Comparison of ENCODE assay signal across 8 cellular contexts in the genomic region with DNA sequence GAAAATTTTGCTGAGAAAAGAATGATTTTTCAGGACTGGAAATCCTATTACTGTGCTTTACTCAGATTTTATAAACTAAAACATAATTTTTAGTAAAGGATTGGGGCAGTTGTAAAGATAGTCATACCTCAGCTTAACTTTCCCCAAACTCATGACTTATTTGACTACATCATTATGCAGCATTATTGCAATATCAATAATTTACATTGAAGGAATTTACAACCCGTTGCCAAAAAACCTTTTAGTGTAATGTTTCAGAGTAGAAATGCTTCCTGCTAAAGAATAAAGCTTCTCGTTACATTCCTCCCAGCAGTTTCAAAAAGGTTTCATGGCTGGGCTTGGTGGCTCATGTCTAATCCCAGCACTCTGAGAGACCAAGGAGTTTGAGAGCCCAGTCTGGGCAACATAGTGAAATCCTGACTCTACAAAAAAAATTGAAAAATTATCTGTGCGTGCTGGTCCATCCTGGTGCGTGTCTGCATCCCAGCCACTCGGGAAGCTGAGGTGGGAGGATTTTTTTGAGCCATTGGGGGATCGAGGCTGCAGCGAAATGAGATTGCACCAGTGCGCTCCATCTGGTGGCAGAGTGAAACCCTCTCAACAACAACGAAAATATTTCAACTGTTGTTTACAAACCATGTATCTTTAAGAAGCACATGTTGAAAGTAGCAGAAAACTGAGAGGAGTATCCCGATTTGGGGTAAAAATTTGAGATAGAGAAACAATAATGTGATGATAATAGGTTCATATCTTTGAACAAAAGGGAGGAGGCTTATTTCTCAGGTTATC. TPM values are rescaled to one million over a fixed set of nuclear protein-coding genes. Genes with fewer than 3 reads are reported as not detected.
DNase-seq lines count a peak whose midpoint lies in the region; ATAC-seq and TF ChIP-seq lines count a peak whose summit lies in the region.

No MANE protein-coding gene starts in this region.

- peaks cover 57 to 62% (median 59%) of the 10 kb centered on the region in 3 donors for H3K4me1 Mint-ChIP-seq in IgD-negative memory B cell
- H3K4me1 Mint-ChIP-seq in activated T-cell treated with anti-CD3 and anti-CD28 coated beads, Interleukin-2, amount 50 U/mL, for 4 hours (ENCODE audit: low read depth) = peaks cover 64% of the 10 kb centered on the region

- peaks cover 3% of the 10 kb centered on the region for H3K36me3 Mint-ChIP-seq in IgD-negative memory B cell
- peaks cover 15% of the 10 kb centered on the region for H3K36me3 Mint-ChIP-seq in activated T-cell treated with anti-CD3 and anti-CD28 coated beads, Interleukin-2, amount 50 U/mL, for 4 hours (ENCODE audit: insufficient read depth)

- no peaks in the 10 kb centered on the region for H3K27me3 Mint-ChIP-seq in IgD-negative memory B cell
- no peaks in the 10 kb centered on the region for H3K27me3 Mint-ChIP-seq in activated T-cell treated with anti-CD3 and anti-CD28 coated beads, Interleukin-2, amount 50 U/mL, for 4 hours (ENCODE audit: low read depth)

- DNase-seq in Daoy (ENCODE audit: low read depth) = peak; percentile 13
- DNase-seq in activated T-cell treated with anti-CD3 and anti-CD28 coated beads, Interleukin-2, amount 50 U/mL, for 4 hours = no peak
- DNase-seq in foreskin keratinocyte = peak in 1 of 2 donors; percentile 35
- peak; percentile 46 for DNase-seq in renal cortical epithelial cell (ENCODE audit: low read depth)
- no peak for DNase-seq in NCI-H1930 (lab: John Stamatoyannopoulos, UW)

- peak; percentile 71 for TF ChIP-seq CTCF in foreskin keratinocyte (conservative IDR thresholded peaks at IDR 0.05)

- H3K27ac Mint-ChIP-seq in IgD-negative memory B cell = peak overlapping the region in 2 of 3 donors; percentile 48 to 55

- H3K27me3 ChIP-seq in foreskin keratinocyte = no peaks in the 10 kb centered on the region

- ATAC-seq in activated T-cell treated with anti-CD3 and anti-CD28 coated beads, Interleukin-2, amount 50 U/mL, for 4 hours = no peak
- ATAC-seq in foreskin keratinocyte = no peak
- no peak for ATAC-seq in HG03378 (IDR thresholded peaks at IDR 0.05; ENCODE audit: unreplicated experiment)
- no peak for ATAC-seq in GM21526 (IDR thresholded peaks at IDR 0.05; ENCODE audit: low FRiP score, unreplicated experiment)

- no peaks in the 10 kb centered on the region for H3K9me3 Mint-ChIP-seq in IgD-negative memory B cell
- H3K9me3 Mint-ChIP-seq in activated T-cell treated with anti-CD3 and anti-CD28 coated beads, Interleukin-2, amount 50 U/mL, for 4 hours = no peaks in the 10 kb centered on the region

- H3K27ac ChIP-seq in foreskin keratinocyte = no peak overlapping the region

- peaks cover 35% of the 10 kb centered on the region for H3K4me1 ChIP-seq in foreskin keratinocyte

- peak overlapping the region; percentile 57 to 96 (median 89) for H3K4me3 Mint-ChIP-seq in IgD-negative memory B cell
- H3K4me3 Mint-ChIP-seq in activated T-cell treated with anti-CD3 and anti-CD28 coated beads, Interleukin-2, amount 50 U/mL, for 4 hours = peak overlapping the region; percentile 98

RNA-seq across cellular contexts. Expression of a gene that starts 4.4 kb away (rescaled TPM):
- total RNA-seq in Daoy (2014; rRNA removed; shearing (Covaris generic)) = 110 and 133 TPM in 2 replicates
- polyA plus RNA-seq in IgD-negative memory B cell (46.2 TPM), foreskin keratinocyte (52.6 and 58.5 TPM in 2 replicates)
- total RNA-seq in activated T-cell treated with anti-CD3 and anti-CD28 coated beads, Interleukin-2, amount 50 U/mL, for 4 hours = 100 to 1,000 TPM; 131 to 142 (median 141) TPM
- total RNA-seq in foreskin keratinocyte (114 and 123 TPM in 2 replicates), renal cortical epithelial cell (89.2 and 121 TPM in 2 replicates)

Comparison
In these comparisons a context has a peak if more than half of its experiments do, and no peak if none do; other contexts are left out.
1. DNase-seq: peak in Daoy (single experiment) and renal cortical epithelial cell (single experiment); none in activated T-cell treated with anti-CD3 and anti-CD28 coated beads, Interleukin-2, amount 50 U/mL, for 4 hours (single experiment) and NCI-H1930 (0 of 2).